In genomic region chr22:42282943-42283287, GRCh38 we compare ENCODE assay signal across 9 cellular contexts. TPM values are rescaled to one million over a fixed set of nuclear protein-coding genes. Genes with fewer than 3 reads are reported as not detected.
DNase-seq lines count a peak whose midpoint lies in the region; ATAC-seq and TF ChIP-seq lines count a peak whose summit lies in the region.
"Had no signal": no experiment of that assay in that cellular context is flagged by ENCODE, and none has a peak within 500 bp of the region (broad histone marks: within the 10 kb centered on the region; RNA-seq: fewer than 3 reads in every experiment).

No MANE protein-coding gene starts in this region.

- DNase-seq in T-helper 2 cell treated with Interferon-gamma antibody and Interleukin-4, amounts not matched to agents 5 μg/mL and 100 μg/mL, for 36 hours (ENCODE audit: low spot score) = no peak
- DNase-seq in T-helper 2 cell (no peak), activated B cell treated with CpG ODN at 0.5 μM for 24 hours (no peak), medulla oblongata (ENCODE audit: extremely low spot score) (peak; percentile 12), substantia nigra (lab: John Stamatoyannopoulos, UW) (peak in 2 of 49 donors; percentile 38 to 47), NCI-H226 (no peak), DMS53 (lab: John Stamatoyannopoulos, UW) (no peak), UCSD-AML1 (lab: John Stamatoyannopoulos, UW; ENCODE audit: unreplicated experiment) (no peak)

- peak overlapping the region; percentile 51 for H3K27ac ChIP-seq in substantia nigra (ENCODE audit: low read depth, low read length, poor library complexity, severe bottlenecking)
- H3K27ac ChIP-seq: A549 had no signal

- H3K4me1 Mint-ChIP-seq in T-helper 2 cell treated with Interferon-gamma antibody and Interleukin-4, amounts not matched to agents 5 μg/mL and 100 μg/mL, for 36 hours (ENCODE audit: low read depth) = peaks cover 28% of the 10 kb centered on the region
- H3K4me1 Mint-ChIP-seq in activated B cell treated with CpG ODN at 0.5 μM for 24 hours = peaks cover 29% of the 10 kb centered on the region

- POLR2A ChIA-PET in activated B cell treated with CpG ODN at 0.5 μM for 24 hours (lab: Charles Lee) = no interaction called here

- no peak for ATAC-seq in activated B cell treated with CpG ODN at 0.5 μM for 24 hours (ENCODE audit: low read depth)

- no peaks in the 10 kb centered on the region for H3K9me3 Mint-ChIP-seq in T-helper 2 cell treated with Interferon-gamma antibody and Interleukin-4, amounts not matched to agents 5 μg/mL and 100 μg/mL, for 36 hours
- H3K9me3 Mint-ChIP-seq in activated B cell treated with CpG ODN at 0.5 μM for 24 hours = no peaks in the 10 kb centered on the region

- peak overlapping the region; percentile 30 for H3K4me3 Mint-ChIP-seq in T-helper 2 cell treated with Interferon-gamma antibody and Interleukin-4, amounts not matched to agents 5 μg/mL and 100 μg/mL, for 36 hours
- H3K4me3 Mint-ChIP-seq in activated B cell treated with CpG ODN at 0.5 μM for 24 hours = peak overlapping the region; percentile 42

- peaks cover 18% of the 10 kb centered on the region for H3K27me3 Mint-ChIP-seq in T-helper 2 cell treated with Interferon-gamma antibody and Interleukin-4, amounts not matched to agents 5 μg/mL and 100 μg/mL, for 36 hours (ENCODE audit: low read depth)
- peaks cover 17% of the 10 kb centered on the region for H3K27me3 Mint-ChIP-seq in activated B cell treated with CpG ODN at 0.5 μM for 24 hours

- no peaks in the 10 kb centered on the region for H3K36me3 Mint-ChIP-seq in T-helper 2 cell treated with Interferon-gamma antibody and Interleukin-4, amounts not matched to agents 5 μg/mL and 100 μg/mL, for 36 hours (ENCODE audit: low read depth)
- H3K36me3 Mint-ChIP-seq in activated B cell treated with CpG ODN at 0.5 μM for 24 hours (ENCODE audit: low read depth) = no peaks in the 10 kb centered on the region

- intact Hi-C loops in activated B cell treated with CpG ODN at 0.5 μM for 24 hours (cut with micrococcal nuclease) = no loop called here

- no peak overlapping the region for H3K27ac Mint-ChIP-seq in T-helper 2 cell treated with Interferon-gamma antibody and Interleukin-4, amounts not matched to agents 5 μg/mL and 100 μg/mL, for 36 hours
- H3K27ac Mint-ChIP-seq in activated B cell treated with CpG ODN at 0.5 μM for 24 hours = no peak overlapping the region

- no peak for TF ChIP-seq CTCF in activated B cell treated with CpG ODN at 0.5 μM for 24 hours (IDR thresholded peaks at IDR 0.05)

- CTCF ChIA-PET in activated B cell treated with CpG ODN at 0.5 μM for 24 hours (lab: Charles Lee) = no interaction called here

RNA-seq across cellular contexts. Expression of gene TCF20, which starts 12.5 kb away (rescaled TPM):
- total RNA-seq in activated B cell treated with CpG ODN at 0.5 μM for 24 hours = 52.0 and 62.1 TPM in 2 replicates
